7 cellular contexts compared by ENCODE assay signal in the genomic region with DNA sequence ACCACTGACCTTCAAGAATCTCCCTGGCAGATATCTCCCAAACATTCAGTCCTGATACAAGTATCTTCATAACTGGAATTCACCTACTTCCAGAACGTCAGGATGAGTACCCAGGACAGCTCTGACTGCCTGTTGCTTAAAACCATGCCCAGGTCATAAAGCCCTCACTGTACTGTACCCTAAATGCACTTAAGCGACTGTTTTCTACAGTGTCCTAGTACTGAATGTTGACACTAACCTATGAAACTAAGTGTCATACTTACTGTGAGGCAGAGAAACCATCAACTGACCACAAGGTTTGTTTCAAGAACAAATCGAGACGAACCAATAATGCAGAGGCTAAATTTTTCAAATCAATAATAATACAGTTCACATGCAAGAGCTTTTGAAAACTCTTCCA.
"Had no signal": no experiment of that assay in that cellular context is flagged by ENCODE, and none has a peak within 500 bp of the region (broad histone marks: within the 10 kb centered on the region; RNA-seq: fewer than 3 reads in every experiment).

No MANE protein-coding gene starts in this region.

- DNase-seq: IMR-90, KBM-7, KG1 had no signal

- FAIRE-seq: HepG2, HTR-8/SVneo, K562 had no signal

- ATAC-seq: HepG2, K562 had no signal

- H3K4me3 ChIP-seq: K562 had no signal

- H3K27ac ChIP-seq: HL-60 had no signal
